In the genomic region with DNA sequence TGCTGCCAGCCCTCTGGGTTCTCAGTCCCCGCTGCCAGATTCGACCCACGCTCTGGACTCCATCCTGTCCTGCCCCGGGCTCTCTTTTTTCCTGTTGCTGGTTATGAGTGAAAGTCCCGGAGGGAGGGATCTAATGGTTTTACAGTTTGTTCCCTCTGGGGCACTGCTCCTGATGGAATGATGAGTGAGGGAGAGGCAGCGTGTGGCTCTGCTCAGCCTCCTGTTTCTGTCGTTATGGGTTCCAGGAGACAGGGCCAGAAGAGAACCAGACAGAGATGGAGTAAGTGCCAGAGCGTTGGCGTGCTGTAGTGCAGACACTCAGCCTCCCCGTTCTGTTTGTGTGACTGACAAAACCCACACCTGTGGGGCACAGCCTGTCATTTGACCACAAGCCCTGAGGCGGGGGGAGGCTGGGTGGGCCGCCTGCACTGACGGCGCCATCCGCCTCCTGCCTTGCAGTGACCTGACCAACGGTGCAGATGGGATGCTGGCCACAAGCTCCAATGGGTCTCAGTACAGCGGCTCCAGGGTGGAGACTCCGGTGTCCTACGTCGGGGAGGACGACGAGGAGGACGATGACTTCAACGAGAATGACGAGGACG, we compare ENCODE assay signal across 1 cellular context.
TF ChIP-seq lines count a peak whose summit lies in the region.

No MANE protein-coding gene starts in this region.

TF ChIP-seq in SK-N-SH, 30 proteins besides CTCF, POLR2A, EP300 and RAD21 (continued from another document):
- TF ChIP-seq TAF1 (IDR thresholded peaks at IDR 0.05; ENCODE audit: borderline replicate concordance, low read depth, low read length) (no peak), RXRA (IDR thresholded peaks at IDR 0.05; ENCODE audit: borderline replicate concordance, low read depth) (no peak), MXI1 (IDR thresholded peaks at IDR 0.05; ENCODE audit: low read depth, low read length) (no peak), FOSL2 (IDR thresholded peaks at IDR 0.05; ENCODE audit: borderline replicate concordance, low read depth) (no peak), REST (IDR thresholded peaks at IDR 0.05; ENCODE audit: low read depth, low read length) (no peak), RCOR1 (IDR thresholded peaks at IDR 0.05; ENCODE audit: low read length) (peak; percentile 45; the same call in 1 of the 2 replicates)
- TF ChIP-seq, protein P1, sequence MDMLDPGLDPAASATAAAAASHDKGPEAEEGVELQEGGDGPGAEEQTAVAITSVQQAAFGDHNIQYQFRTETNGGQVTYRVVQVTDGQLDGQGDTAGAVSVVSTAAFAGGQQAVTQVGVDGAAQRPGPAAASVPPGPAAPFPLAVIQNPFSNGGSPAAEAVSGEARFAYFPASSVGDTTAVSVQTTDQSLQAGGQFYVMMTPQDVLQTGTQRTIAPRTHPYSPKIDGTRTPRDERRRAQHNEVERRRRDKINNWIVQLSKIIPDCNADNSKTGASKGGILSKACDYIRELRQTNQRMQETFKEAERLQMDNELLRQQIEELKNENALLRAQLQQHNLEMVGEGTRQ (IDR thresholded peaks at IDR 0.05; ENCODE audit: borderline replicate concordance, low read depth, low read length) = no peak
